ENCODE assay signal across 8 cellular contexts in genomic region chr3:23805881-23806321, GRCh38. TPM values are rescaled to one million over a fixed set of nuclear protein-coding genes. Genes with fewer than 3 reads are reported as not detected.
DNase-seq lines count a peak whose midpoint lies in the region; ATAC-seq and TF ChIP-seq lines count a peak whose summit lies in the region.

TSS of gene UBE2E1 (plus strand) at chr3:23805955. CDS start at chr3:23807270, 1,315 bp downstream.

- peak within 1 kb of the TSS; percentile 80 for H3K4me3 ChIP-seq in HFF-Myc (replicated peaks; ENCODE audit: low read depth, low read length)
- peak within 1 kb of the TSS; percentile 75 for H3K4me3 ChIP-seq in kidney epithelial cell (ENCODE audit: low read depth, low read length)

- peak; percentile 68 to 73 for ATAC-seq in activated CD4-positive, CD25-positive, alpha-beta regulatory T cell treated with anti-CD3 and anti-CD28 coated beads, Interleukin-2, amount 50 U/mL, for 24 hours

- peak; percentile 11 for DNase-seq in DMS153 (lab: John Stamatoyannopoulos, UW)
- DNase-seq in DMS153 treated with DMSO at 0.1 percent for 48 hours (lab: John Stamatoyannopoulos, UW; ENCODE audit: unreplicated experiment), result no peak
- DNase-seq in HFF-Myc (ENCODE audit: extremely low read depth, low read depth), result peak; percentile 35
- peak; percentile 87 for DNase-seq in NAMALWA (ENCODE audit: low spot score)
- peak; percentile 73 for DNase-seq in cerebellar cortex (ENCODE audit: low spot score)
- DNase-seq in kidney epithelial cell (ENCODE audit: low read depth), result no peak
- peak in 3 of 4 experiments; percentile 30 to 42 (median 39) for DNase-seq in stimulated activated CD4-positive, alpha-beta T cell treated with anti-CD3 and anti-CD28 coated beads, Interleukin-1b, Interleukin-23, amount 100 ng/mL, for 24 hours (ENCODE audit: low read depth in 4 of 4, low spot score in 1 of 4)

- TF ChIP-seq CTCF in HFF-Myc (IDR thresholded peaks at IDR 0.05; ENCODE audit: low read depth, low read length, missing control alignments) (no peak), kidney epithelial cell (IDR thresholded peaks at IDR 0.05; ENCODE audit: insufficient read depth, low read length, poor library complexity, severe bottlenecking) (no peak)

- H3K36me3 ChIP-seq in kidney epithelial cell (ENCODE audit: control insufficient read depth, insufficient read depth, low read length), result no peaks in the 10 kb centered on the region

- no peaks in the 10 kb centered on the region for H3K27me3 ChIP-seq in kidney epithelial cell (ENCODE audit: control insufficient read depth, insufficient read depth, low read length)

RNA-seq across cellular contexts. Expression of gene UBE2E1, which starts in this region (rescaled TPM):
- 68.4 and 96.5 TPM in 2 replicates for total RNA-seq in kidney epithelial cell

Comparison
In these comparisons a context has a peak if more than half of its experiments do, and no peak if none do; other contexts are left out.
1. DNase-seq: peak in DMS153 (single experiment), HFF-Myc (single experiment), NAMALWA (single experiment), cerebellar cortex (single experiment) and stimulated activated CD4-positive, alpha-beta T cell treated with anti-CD3 and anti-CD28 coated beads, Interleukin-1b, Interleukin-23, amount 100 ng/mL, for 24 hours (3 of 4); none in DMS153 treated with DMSO at 0.1 percent for 48 hours (single experiment) and kidney epithelial cell (single experiment).